13 cellular contexts compared by ENCODE assay signal in the genomic region with DNA sequence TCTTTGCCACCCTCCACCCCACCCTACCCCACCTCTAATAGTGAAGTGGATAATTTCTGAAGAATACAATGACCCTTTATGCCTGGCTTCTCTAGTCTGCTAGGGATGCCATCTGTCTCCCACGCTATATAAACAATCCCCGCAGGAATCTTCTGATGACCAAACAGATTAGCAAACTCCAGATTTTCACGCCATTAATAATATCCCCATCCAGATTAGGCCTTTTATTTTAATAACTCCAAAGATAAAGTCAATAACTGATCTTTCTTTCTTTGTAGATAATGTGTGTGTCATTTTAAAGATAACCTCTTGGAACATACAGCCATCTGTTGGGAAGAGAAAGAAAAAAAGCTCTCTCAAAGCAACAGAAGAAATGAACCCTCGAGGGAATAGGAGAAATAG. TPM values are rescaled to one million over a fixed set of nuclear protein-coding genes. Genes with fewer than 3 reads are reported as not detected.
DNase-seq lines count a peak whose midpoint lies in the region; ATAC-seq and TF ChIP-seq lines count a peak whose summit lies in the region.
"Had no signal": no experiment of that assay in that cellular context is flagged by ENCODE, and none has a peak within 500 bp of the region (broad histone marks: within the 10 kb centered on the region; RNA-seq: fewer than 3 reads in every experiment).

No MANE protein-coding gene starts in this region.

- ATAC-seq in body of pancreas: no peak
- ATAC-seq: mucosa of descending colon had no signal

- POLR2A ChIA-PET in MCF 10A (lab: Yijun Ruan, JAX): interaction anchor here (1.0 to 1.9 kb wide), 2 partner anchors 10 to 105 kb away, joined by 5 read pairs; no protein-coding TSS in a partner anchor

- CTCF ChIA-PET in MCF 10A (lab: Yijun Ruan, JAX): interaction anchor here (0.6 to 2.5 kb wide), 22 partner anchors 9 to 514 kb away, joined by 3 to 14 read pairs (median 3); a partner anchor contains a TSS
- CTCF ChIA-PET in mammary epithelial cell (lab: Charles Lee; ENCODE audit: low non-redundant PET): no interaction called here

- intact Hi-C loops in MCF 10A (cut with micrococcal nuclease) (loop anchor here (2.0 kb wide), 2 partner anchors 47 to 167 kb away; a partner anchor contains a TSS), mammary epithelial cell (cut with micrococcal nuclease) (loop anchor here (1.0 kb wide), 1 partner anchor 48 kb away; a partner anchor contains a TSS), body of pancreas (cut with DNase I) (no loop called here)

- H3K27ac ChIP-seq in mammary epithelial cell (ENCODE audit: insufficient read depth, low read depth, low read length) (no peak overlapping the region), cingulate gyrus (ENCODE audit: low read depth, low read length) (peak overlapping the region; percentile 97), body of pancreas (no peak overlapping the region)
- H3K27ac ChIP-seq: BLaER1, foreskin keratinocyte had no signal

- H3K79me2 ChIP-seq in mammary epithelial cell (ENCODE audit: insufficient read depth, low read length): no peaks in the 10 kb centered on the region

- no peak for DNase-seq in MCF 10A (ENCODE audit: unreplicated experiment)
- DNase-seq in mammary epithelial cell: no peak
- DNase-seq in NCI-H2171 treated with DMSO at 0.1 percent for 48 hours (lab: John Stamatoyannopoulos, UW): peak; percentile 96
- no peak for DNase-seq in progenitor cell of endocrine pancreas (ENCODE audit: low spot score, unreplicated experiment)
- DNase-seq in HuH-7.5 (ENCODE audit: low spot score): no peak
- no peak for DNase-seq in GDM1 (lab: John Stamatoyannopoulos, UW)
- DNase-seq in body of pancreas: no peak
- DNase-seq: activated CD4-positive, alpha-beta T cell treated with anti-CD3 and anti-CD28 coated beads, Interleukin-2, amount 50 U/mL, for 4 hours; MG63 had no signal

- H3K4me1 Mint-ChIP-seq in MCF 10A (ENCODE audit: insufficient read depth, unreplicated experiment): peaks cover 10% of the 10 kb centered on the region
- H3K4me1 Mint-ChIP-seq in progenitor cell of endocrine pancreas (ENCODE audit: low read depth): peaks cover 26% of the 10 kb centered on the region

- TF ChIP-seq POLR2A in body of pancreas (IDR thresholded peaks at IDR 0.05): no peak

- H3K4me2 ChIP-seq in mammary epithelial cell (ENCODE audit: insufficient read depth, low read depth, low read length): no peak overlapping the region

- H3K9me3 Mint-ChIP-seq in MCF 10A (ENCODE audit: unreplicated experiment): no peaks in the 10 kb centered on the region
- no peaks in the 10 kb centered on the region for H3K9me3 Mint-ChIP-seq in progenitor cell of endocrine pancreas (ENCODE audit: low read depth)

- no peak overlapping the region for H3K9ac ChIP-seq in mammary epithelial cell (ENCODE audit: insufficient read depth, low read length)
- H3K9ac ChIP-seq: BLaER1 had no signal

- no peaks in the 10 kb centered on the region for H3K27me3 Mint-ChIP-seq in MCF 10A (ENCODE audit: insufficient read depth, unreplicated experiment)
- peaks cover 24% of the 10 kb centered on the region for H3K27me3 Mint-ChIP-seq in progenitor cell of endocrine pancreas

- H3K4me3 Mint-ChIP-seq in MCF 10A (ENCODE audit: unreplicated experiment): peak overlapping the region; percentile 78
- peak overlapping the region; percentile 89 for H3K4me3 Mint-ChIP-seq in progenitor cell of endocrine pancreas (ENCODE audit: low read depth)

- no peaks in the 10 kb centered on the region for H3K36me3 ChIP-seq in mammary epithelial cell (ENCODE audit: insufficient read depth, low read length)
- H3K36me3 ChIP-seq in body of pancreas (replicated peaks in 1 of 2; ENCODE audit: insufficient read depth in 1 of 2, low read depth in 2 of 2): no peaks in the 10 kb centered on the region
- H3K36me3 ChIP-seq: BLaER1, MG63 had no signal

- no peak for TF ChIP-seq CTCF in MCF 10A (IDR thresholded peaks at IDR 0.05; ENCODE audit: unreplicated experiment)
- TF ChIP-seq CTCF in mammary epithelial cell (conservative IDR thresholded peaks at IDR 0.05 in 1 of 2, IDR thresholded peaks at IDR 0.05 in 1 of 2; ENCODE audit: extremely low read depth in 1 of 2, insufficient read depth in 1 of 2, low read depth in 1 of 2, low read length in 2 of 2): no peak
- TF ChIP-seq CTCF in progenitor cell of endocrine pancreas (IDR thresholded peaks at IDR 0.05; ENCODE audit: unreplicated experiment): no peak
- TF ChIP-seq CTCF in body of pancreas (IDR thresholded peaks at IDR 0.05): no peak

- no peaks in the 10 kb centered on the region for H4K20me1 ChIP-seq in mammary epithelial cell (ENCODE audit: insufficient read depth, low read length)
- H4K20me1 ChIP-seq: BLaER1 had no signal

- H3K4me3 ChIP-seq in mammary epithelial cell (replicated peaks in 1 of 3; ENCODE audit: insufficient read depth in 1 of 3, low read depth in 2 of 3, low read length in 3 of 3) (no peak overlapping the region), body of pancreas (no peak overlapping the region)
- H3K4me3 ChIP-seq: mucosa of descending colon had no signal

- H3K27ac Mint-ChIP-seq in MCF 10A (ENCODE audit: low read depth, unreplicated experiment) (no peak overlapping the region), progenitor cell of endocrine pancreas (peak overlapping the region; percentile 68)

- H3K36me3 Mint-ChIP-seq in MCF 10A (ENCODE audit: insufficient read depth, unreplicated experiment): peaks cover 11% of the 10 kb centered on the region
- H3K36me3 Mint-ChIP-seq in progenitor cell of endocrine pancreas (ENCODE audit: insufficient read depth): no peaks in the 10 kb centered on the region

- no peak overlapping the region for H2AFZ ChIP-seq in mammary epithelial cell (ENCODE audit: low read depth, low read length)

- in situ Hi-C loops in mammary epithelial cell (cut with MboI; ENCODE audit: low sequenced_read_pairs in 2 of 2): no loop called here

- dilution Hi-C loops in mammary epithelial cell (cut with HindIII; ENCODE audit: low sequenced_read_pairs): no loop called here

- BruUV-seq in MCF 10A (replicated peaks; lab: Mats Ljungman, UMichigan): no TSS peak
- no TSS peak for BruUV-seq in mammary epithelial cell (replicated peaks; lab: Mats Ljungman, UMichigan)

- 30% methylated on average over 4 of the region's 4 CpGs for WGBS in mammary epithelial cell (ENCODE audit: low coverage, missing lambda C conversion rate)
- WGBS in body of pancreas, 2 donors: 26 to 28% methylated on average over 4 of the region's 4 CpGs

- H3K9me3 ChIP-seq in mammary epithelial cell (replicated peaks; ENCODE audit: insufficient read depth, low read length): no peaks in the 10 kb centered on the region
- H3K9me3 ChIP-seq in body of pancreas: no peaks in the 10 kb centered on the region
- H3K9me3 ChIP-seq: BLaER1, MG63, mucosa of descending colon had no signal

- peaks cover 11% of the 10 kb centered on the region for H3K4me1 ChIP-seq in mammary epithelial cell (ENCODE audit: insufficient read depth, low read length)
- peaks cover 10% of the 10 kb centered on the region for H3K4me1 ChIP-seq in body of pancreas
- H3K4me1 ChIP-seq: foreskin keratinocyte had no signal

- H3K27me3 ChIP-seq in mammary epithelial cell (ENCODE audit: insufficient read depth, low read length): peaks cover 15% of the 10 kb centered on the region
- H3K27me3 ChIP-seq in body of pancreas: no peaks in the 10 kb centered on the region
- H3K27me3 ChIP-seq: MG63 had no signal

RNA-seq across cellular contexts. Expression of a gene that starts 1.7 kb away (rescaled TPM):
- 0.79 and 4.5 TPM in 2 replicates for total RNA-seq in MCF 10A (2022)
- total RNA-seq in mammary epithelial cell: 1 to 10 TPM in 1 of 2 donors, under 1 TPM in 1; 0.45 to 1.2 TPM
- 0.06 TPM for polyA plus RNA-seq in mammary epithelial cell
- polyA minus RNA-seq in mammary epithelial cell: not detected
- 19.6 and 20.0 TPM in 2 replicates for total RNA-seq in progenitor cell of endocrine pancreas
- 1 to 10 TPM; 4.4 to 6.3 TPM for total RNA-seq in body of pancreas

RNA-seq across cellular contexts. Expression of a gene that starts 47.9 kb away (rescaled TPM):
- total RNA-seq in MCF 10A (2022) (5.5 and 8.1 TPM in 2 replicates), mammary epithelial cell (1 to 10 TPM; 2.2 to 7.2 TPM), progenitor cell of endocrine pancreas (39.5 and 40.1 TPM in 2 replicates), body of pancreas (1 to 10 TPM in 1 of 2 donors, not detected in 1; 2.6 TPM)
- polyA plus RNA-seq in mammary epithelial cell: 1.7 TPM
- not detected for polyA minus RNA-seq in mammary epithelial cell
